ENCODE assay signal across 11 cellular contexts in genomic region chr1:8825985-8826481, GRCh38. TPM values are rescaled to one million over a fixed set of nuclear protein-coding genes. Genes with fewer than 3 reads are reported as not detected.
DNase-seq lines count a peak whose midpoint lies in the region; ATAC-seq, FAIRE-seq and TF ChIP-seq lines count a peak whose summit lies in the region.
"Had no signal": no experiment of that assay in that cellular context is flagged by ENCODE, and none has a peak within 500 bp of the region (broad histone marks: within the 10 kb centered on the region; RNA-seq: fewer than 3 reads in every experiment).

No MANE protein-coding gene starts in this region.

- H3K4me3 ChIP-seq in heart left ventricle, result no peak overlapping the region

- H3K9me3 Mint-ChIP-seq in osteocyte (ENCODE audit: unreplicated experiment), result no peaks in the 10 kb centered on the region
- H3K9me3 Mint-ChIP-seq: activated naive CD8-positive, alpha-beta T cell treated with anti-CD3 and anti-CD28 coated beads, Interleukin-2, amount 10 ng/mL, durations not matched to agents 7 days and 5 days had no signal

- no peak overlapping the region for H3K4me3 Mint-ChIP-seq in osteocyte (ENCODE audit: unreplicated experiment)
- H3K4me3 Mint-ChIP-seq: activated naive CD8-positive, alpha-beta T cell treated with anti-CD3 and anti-CD28 coated beads, Interleukin-2, amount 10 ng/mL, durations not matched to agents 7 days and 5 days had no signal

- no peak overlapping the region for H3K27ac Mint-ChIP-seq in osteocyte (ENCODE audit: unreplicated experiment)
- H3K27ac Mint-ChIP-seq: activated naive CD8-positive, alpha-beta T cell treated with anti-CD3 and anti-CD28 coated beads, Interleukin-2, amount 10 ng/mL, durations not matched to agents 7 days and 5 days had no signal

- peak; percentile 97 for FAIRE-seq in G401.6 (lab: Jason Lieb, UNC)

- no peaks in the 10 kb centered on the region for H3K9me3 ChIP-seq in heart left ventricle

- H3K27me3 ChIP-seq in heart left ventricle, result no peaks in the 10 kb centered on the region

- no peaks in the 10 kb centered on the region for H3K36me3 Mint-ChIP-seq in osteocyte (ENCODE audit: unreplicated experiment)
- H3K36me3 Mint-ChIP-seq: activated naive CD8-positive, alpha-beta T cell treated with anti-CD3 and anti-CD28 coated beads, Interleukin-2, amount 10 ng/mL, durations not matched to agents 7 days and 5 days had no signal

- H3K36me3 ChIP-seq in heart left ventricle, result no peaks in the 10 kb centered on the region

- H3K27ac ChIP-seq in heart left ventricle, result no peak overlapping the region
- H3K27ac ChIP-seq: epithelial cell of prostate had no signal

- peak; percentile 73 for DNase-seq in RPMI7951 (ENCODE audit: low read depth)
- DNase-seq in heart left ventricle, result peak in 3 of 5 donors; percentile 29 to 56 (median 39)
- peak; percentile 53 for DNase-seq in osteocyte (ENCODE audit: extremely low spot score, unreplicated experiment)
- DNase-seq: activated naive CD8-positive, alpha-beta T cell treated with anti-CD3 and anti-CD28 coated beads, Interleukin-2, amount 10 ng/mL, durations not matched to agents 7 days and 5 days; NCI-H446 treated with DMSO at 0.1 percent for 48 hours had no signal

- TF ChIP-seq CTCF in heart left ventricle (IDR thresholded peaks at IDR 0.05) (no peak), osteocyte (IDR thresholded peaks at IDR 0.05) (no peak)

- peaks cover 4% of the 10 kb centered on the region for H3K27me3 Mint-ChIP-seq in osteocyte (ENCODE audit: unreplicated experiment)

- intact Hi-C loops in heart left ventricle (cut with DNase I), result no loop called here

- TF ChIP-seq POLR2A in heart left ventricle (IDR thresholded peaks at IDR 0.05), result no peak

- ATAC-seq in heart left ventricle, result peak in 3 of 4 donors; percentile 57 to 62 (median 57)
- ATAC-seq in HG03196 (IDR thresholded peaks at IDR 0.05; ENCODE audit: unreplicated experiment), result no peak
- ATAC-seq in HG03025 (IDR thresholded peaks at IDR 0.05; ENCODE audit: low FRiP score, unreplicated experiment), result no peak
- ATAC-seq in HG03432 (IDR thresholded peaks at IDR 0.05; ENCODE audit: unreplicated experiment), result no peak
- ATAC-seq in GM21529 (IDR thresholded peaks at IDR 0.05; ENCODE audit: unreplicated experiment), result no peak

- peaks cover 23% of the 10 kb centered on the region for H3K4me1 Mint-ChIP-seq in osteocyte (ENCODE audit: unreplicated experiment)

- H3K4me1 ChIP-seq in heart left ventricle, result peaks cover 0 to 26% (median 14%) of the 10 kb centered on the region in 12 donors

- WGBS in heart left ventricle, 4 donors, result 65 to 75% (median 69%) methylated on average over 10 of the region's 10 CpGs

RNA-seq across cellular contexts. Expression of gene RERE, which starts 8.6 kb away (rescaled TPM):
- total RNA-seq in RPMI7951 (2014; rRNA removed; shearing (Covaris generic)), result 7.4 and 10.3 TPM in 2 replicates
- total RNA-seq in heart left ventricle (100 to 1,000 TPM in 8 of 9 donors, 10 to 100 TPM in 1; 65.9 to 236 (median 135) TPM), osteocyte (76.8 and 79.7 TPM in 2 replicates)
- 100 to 1,000 TPM in 1 of 2 donors, 10 to 100 TPM in 1; 53.5 to 120 TPM for polyA plus RNA-seq in heart left ventricle

RNA-seq across cellular contexts. Expression of gene ENO1, which starts 52.5 kb away (rescaled TPM):
- total RNA-seq in RPMI7951 (2014; rRNA removed; shearing (Covaris generic)), result 4,200 and 4,316 TPM in 2 replicates
- total RNA-seq in heart left ventricle (100 to 1,000 TPM in 8 of 9 donors, 10 to 100 TPM in 1; 92.2 to 557 (median 174) TPM), osteocyte (744 and 748 TPM in 2 replicates)
- 100 to 1,000 TPM in 1 of 2 donors, 10 to 100 TPM in 1; 71.1 to 547 TPM for polyA plus RNA-seq in heart left ventricle

Comparison
In these comparisons a context has a peak if more than half of its experiments do, and no peak if none do; other contexts are left out.
1. ATAC-seq: peak in heart left ventricle (3 of 4); none in HG03196 (single experiment), HG03025 (single experiment), HG03432 (single experiment) and GM21529 (single experiment).
2. Peak in every context shown above with its lines, with median percentiles within 50 percentile points of each other: DNase-seq.